Comparison of ENCODE assay signal across 8 cellular contexts in genomic region chr12:48925218-48925871, GRCh38. TPM values are rescaled to one million over a fixed set of nuclear protein-coding genes. Genes with fewer than 3 reads are reported as not detected.
DNase-seq lines count a peak whose midpoint lies in the region; ATAC-seq and TF ChIP-seq lines count a peak whose summit lies in the region.

TSS of gene FKBP11 (minus strand) at chr12:48925492. CDS start at chr12:48925428, 64 bp downstream.

- no TSS peak for BruUV-seq in Calu3 (replicated peaks; lab: Mats Ljungman, UMichigan)

- H3K4me3 ChIP-seq in esophagus (ENCODE audit: low read depth in 1 of 2, low read length in 2 of 2), result peak within 1 kb of the TSS; percentile 76 to 81

- peak within 1 kb of the TSS; percentile 70 for H3K4me3 Mint-ChIP-seq in Calu3 (ENCODE audit: low read depth, unreplicated experiment)
- peak within 1 kb of the TSS; percentile 89 to 99 (median 98) for H3K4me3 Mint-ChIP-seq in naive B cell

- H3K27ac ChIP-seq in esophagus (ENCODE audit: low read depth in 2 of 2, low read length in 1 of 2), result peak within 1 kb of the TSS; percentile 51 to 63

- H3K36me3 Mint-ChIP-seq in Calu3 (ENCODE audit: insufficient read depth, unreplicated experiment) (peaks cover 56% of the 10 kb centered on the region), naive B cell (peaks cover 1 to 12% of the 10 kb centered on the region in 2 donors)

- 0 to 1% methylated on average over 38 to 39 of the region's 39 CpGs for WGBS in esophagus, 2 donors

- H3K9me3 Mint-ChIP-seq in Calu3 (ENCODE audit: low read depth, unreplicated experiment) (no peaks in the 10 kb centered on the region), naive B cell (no peaks in the 10 kb centered on the region)

- H3K9me3 ChIP-seq in esophagus (ENCODE audit: control insufficient read depth in 2 of 2, insufficient read depth in 1 of 2, low read depth in 1 of 2, low read length in 1 of 2), result no peaks in the 10 kb centered on the region

- ATAC-seq in GM21619 (IDR thresholded peaks at IDR 0.05; ENCODE audit: unreplicated experiment) (peak; percentile 60), naive B cell (ENCODE audit: low read depth in 2 of 2) (peak; percentile 72 to 77)

- H3K27ac Mint-ChIP-seq in Calu3 (ENCODE audit: unreplicated experiment) (peak within 1 kb of the TSS; percentile 27), naive B cell (peak within 1 kb of the TSS; percentile 87 to 99 (median 98))

- H3K4me1 Mint-ChIP-seq in Calu3 (ENCODE audit: low read depth, unreplicated experiment) (no peaks in the 10 kb centered on the region), naive B cell (peaks cover 12 to 22% (median 14%) of the 10 kb centered on the region in 3 donors)

- CTCF ChIA-PET in Calu3 (lab: Charles Lee), result interaction anchor here (0.8 to 1.8 kb wide), 3 partner anchors 11 to 72 kb away, joined by 3 to 8 read pairs (median 4); no protein-coding TSS in a partner anchor

- H3K27me3 Mint-ChIP-seq in Calu3 (ENCODE audit: unreplicated experiment) (no peaks in the 10 kb centered on the region), naive B cell (no peaks in the 10 kb centered on the region)

- no peak for TF ChIP-seq CTCF in Calu3 (IDR thresholded peaks at IDR 0.05; ENCODE audit: unreplicated experiment)

- peak; percentile 62 for DNase-seq in Calu3
- peak; percentile 40 for DNase-seq in LHCN-M2 (ENCODE audit: low read depth)
- peak; percentile 86 for DNase-seq in activated CD8-positive, alpha-beta memory T cell treated with anti-CD3 and anti-CD28 coated beads, Interleukin-2, amount 50 U/mL, for 4 hours
- DNase-seq in naive B cell, result peak; percentile 72
- peak; percentile 41 to 74 (median 62) for DNase-seq in stimulated activated naive CD4-positive, alpha-beta T cell (lab: John Stamatoyannopoulos, UW)
- DNase-seq in NCI-H1436 (lab: John Stamatoyannopoulos, UW), result no peak

- H3K27me3 ChIP-seq in esophagus (ENCODE audit: control insufficient read depth in 1 of 2, insufficient read depth in 2 of 2, low read length in 2 of 2), result no peaks in the 10 kb centered on the region

- intact Hi-C loops in Calu3 (cut with micrococcal nuclease; ENCODE audit: unreplicated experiment), result no loop called here

- peaks cover 0 to 2% of the 10 kb centered on the region in 2 donors for H3K36me3 ChIP-seq in esophagus (ENCODE audit: control insufficient read depth in 2 of 2, insufficient read depth in 2 of 2, low read length in 1 of 2)

- peaks cover 0 to 5% of the 10 kb centered on the region in 2 donors for H3K4me1 ChIP-seq in esophagus (ENCODE audit: control insufficient read depth in 2 of 2, insufficient read depth in 2 of 2, low read length in 1 of 2)

RNA-seq across cellular contexts. Expression of gene FKBP11, which starts in this region (rescaled TPM):
- total RNA-seq in Calu3 (2022) (20.1 and 21.4 TPM in 2 replicates), LHCN-M2 (2014; rRNA removed) (12.6 and 17.3 TPM in 2 replicates)
- polyA plus RNA-seq in LHCN-M2 (2012), result 47.2 TPM
- polyA plus RNA-seq in esophagus (10 to 100 TPM; 20.4 to 28.3 TPM), naive B cell (ENCODE audit: low read depth in 6 of 6) (10 to 100 TPM; 29.3 to 35.6 (median 32.7) TPM)
